Comparison of ENCODE assay signal across 8 cellular contexts in the genomic region with DNA sequence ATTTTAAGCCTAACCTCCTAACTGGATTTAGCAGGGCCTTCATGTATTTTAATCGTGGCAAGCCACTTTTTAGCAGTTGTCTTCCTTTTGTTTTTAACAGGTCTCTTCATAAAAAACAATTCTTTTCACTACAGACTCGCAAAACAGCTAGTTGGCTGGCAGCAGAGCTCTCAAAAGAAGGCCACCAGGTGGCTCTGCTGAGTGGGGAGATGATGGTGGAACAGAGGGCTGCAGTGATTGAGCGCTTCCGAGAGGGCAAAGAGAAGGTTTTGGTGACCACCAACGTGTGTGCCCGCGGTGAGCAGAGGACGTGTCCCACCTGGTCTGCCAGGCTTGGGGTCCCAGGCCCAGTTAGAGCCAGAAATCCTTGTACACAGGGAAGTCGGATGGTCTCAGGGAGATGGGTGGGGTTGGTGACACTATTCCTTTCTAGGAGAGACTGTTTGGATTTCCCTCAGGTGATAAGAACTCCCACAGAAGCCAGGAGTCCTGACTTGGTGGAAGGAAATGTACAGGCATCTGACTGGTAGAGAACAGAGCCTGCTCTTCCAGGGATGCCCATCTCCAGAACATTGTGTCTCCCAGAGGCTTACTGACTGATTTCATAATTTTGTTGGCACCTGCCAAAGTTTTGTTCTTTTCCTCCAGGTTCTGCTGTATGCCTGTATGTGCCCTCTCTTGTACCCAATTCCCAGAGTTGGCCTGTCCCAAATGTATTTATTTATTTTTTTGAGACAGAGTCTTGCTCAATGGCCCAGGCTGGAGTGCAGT. TPM values are rescaled to one million over a fixed set of nuclear protein-coding genes. Genes with fewer than 3 reads are reported as not detected.
DNase-seq lines count a peak whose midpoint lies in the region; ATAC-seq and TF ChIP-seq lines count a peak whose summit lies in the region.

No MANE protein-coding gene starts in this region.

- peaks cover 0 to 42% of the 10 kb centered on the region in 2 donors for H3K36me3 ChIP-seq in gastrocnemius medialis

- in situ Hi-C loops in SK-MEL-5 (cut with HindIII; ENCODE audit: low pct_unique_long_range_greater_than_20kb, low sequenced_read_pairs) (no loop called here), gastrocnemius medialis (cut with MboI; ENCODE audit: low sequenced_read_pairs in 4 of 4) (no loop called here)

- no peaks in the 10 kb centered on the region for H3K27me3 ChIP-seq in gastrocnemius medialis

- no peak for TF ChIP-seq POLR2A in gastrocnemius medialis (IDR thresholded peaks at IDR 0.05)

- H3K27ac ChIP-seq in gastrocnemius medialis = peak overlapping the region; percentile 77 to 92 (median 90)

- no peaks in the 10 kb centered on the region for H3K9me3 ChIP-seq in gastrocnemius medialis

- H3K4me1 ChIP-seq in gastrocnemius medialis = peaks cover 3 to 15% of the 10 kb centered on the region in 2 donors

- H3K4me3 ChIP-seq in fibroblast of mammary gland (ENCODE audit: control insufficient read depth, low read depth, low read length) (no peak overlapping the region), gastrocnemius medialis (no peak overlapping the region)

- TF ChIP-seq CTCF in fibroblast of mammary gland (conservative IDR thresholded peaks at IDR 0.05; ENCODE audit: control insufficient read depth, insufficient read depth, low read depth, low read length) (peak; percentile 49), gastrocnemius medialis (IDR thresholded peaks at IDR 0.05 in 4 of 5, conservative IDR thresholded peaks at IDR 0.05 in 1 of 5) (peak; percentile 56 to 66 (median 58))

- intact Hi-C loops in gastrocnemius medialis (cut with DNase I; ENCODE audit: low total_unique reads) = no loop called here

- peak; percentile 96 to 98 for ATAC-seq in gastrocnemius medialis

- DNase-seq in DMS 273 (lab: John Stamatoyannopoulos, UW; ENCODE audit: unreplicated experiment) (peak; percentile 53), DMS 273 treated with DMSO at 0.1 percent for 48 hours (lab: John Stamatoyannopoulos, UW) (no peak), SK-MEL-5 (ENCODE audit: low read depth, low spot score) (peak; percentile 35), fibroblast of mammary gland (ENCODE audit: low read depth) (peak; percentile 12), gastrocnemius medialis (peak; percentile 73 to 79), HK-2 (ENCODE audit: unreplicated experiment) (no peak), T-helper 9 cell (no peak), HT-29 (ENCODE audit: low spot score) (no peak)

RNA-seq across cellular contexts. Expression of gene DDX19A, which starts 14.9 kb away (rescaled TPM):
- 51.5 and 59.3 TPM in 2 replicates for total RNA-seq in SK-MEL-5 (2014; rRNA removed; shearing (Covaris generic))
- polyA plus RNA-seq in SK-MEL-5 (2015; cell fraction: cytosol; rRNA removed) = 45.8 and 51.5 TPM in 2 replicates
- 23.3 and 36.0 TPM in 2 replicates for polyA plus RNA-seq in SK-MEL-5 (2015; cell fraction: nucleus; rRNA removed)
- 100 to 1,000 TPM in 2 of 4 donors, 10 to 100 TPM in 2; 44.6 to 112 (median 88.1) TPM for total RNA-seq in gastrocnemius medialis
- total RNA-seq in HT-29 (2014; rRNA removed; shearing (Covaris generic)) = 35.4 and 37.5 TPM in 2 replicates

RNA-seq across cellular contexts. Expression of gene DDX19B, which starts 32.8 kb away (rescaled TPM):
- 24.1 and 29.4 TPM in 2 replicates for total RNA-seq in SK-MEL-5 (2014; rRNA removed; shearing (Covaris generic))
- polyA plus RNA-seq in SK-MEL-5 (2015; cell fraction: cytosol; rRNA removed) = 36.8 and 38.4 TPM in 2 replicates
- polyA plus RNA-seq in SK-MEL-5 (2015; cell fraction: nucleus; rRNA removed) = 18.1 and 31.4 TPM in 2 replicates
- total RNA-seq in gastrocnemius medialis = 10 to 100 TPM; 26.6 to 38.3 (median 31.9) TPM
- 42.8 and 43.7 TPM in 2 replicates for total RNA-seq in HT-29 (2014; rRNA removed; shearing (Covaris generic))

RNA-seq across cellular contexts. Expression of gene AARS1, which starts 42.5 kb away (rescaled TPM):
- 96.7 and 98.3 TPM in 2 replicates for total RNA-seq in SK-MEL-5 (2014; rRNA removed; shearing (Covaris generic))
- polyA plus RNA-seq in SK-MEL-5 (2015; cell fraction: cytosol; rRNA removed) = 216 and 265 TPM in 2 replicates
- polyA plus RNA-seq in SK-MEL-5 (2015; cell fraction: nucleus; rRNA removed) = 229 and 232 TPM in 2 replicates
- 10 to 100 TPM; 58.0 to 80.4 (median 60.2) TPM for total RNA-seq in gastrocnemius medialis
- 71.3 and 79.2 TPM in 2 replicates for total RNA-seq in HT-29 (2014; rRNA removed; shearing (Covaris generic))

Comparison
In these comparisons a context has a peak if more than half of its experiments do, and no peak if none do; other contexts are left out.
1. DNase-seq: peak in DMS 273 (single experiment), SK-MEL-5 (single experiment), fibroblast of mammary gland (single experiment) and gastrocnemius medialis (2 of 2); none in DMS 273 treated with DMSO at 0.1 percent for 48 hours (single experiment), HK-2 (single experiment), T-helper 9 cell (single experiment) and HT-29 (single experiment).